Comparison of ENCODE assay signal across 28 cellular contexts in the genomic region with DNA sequence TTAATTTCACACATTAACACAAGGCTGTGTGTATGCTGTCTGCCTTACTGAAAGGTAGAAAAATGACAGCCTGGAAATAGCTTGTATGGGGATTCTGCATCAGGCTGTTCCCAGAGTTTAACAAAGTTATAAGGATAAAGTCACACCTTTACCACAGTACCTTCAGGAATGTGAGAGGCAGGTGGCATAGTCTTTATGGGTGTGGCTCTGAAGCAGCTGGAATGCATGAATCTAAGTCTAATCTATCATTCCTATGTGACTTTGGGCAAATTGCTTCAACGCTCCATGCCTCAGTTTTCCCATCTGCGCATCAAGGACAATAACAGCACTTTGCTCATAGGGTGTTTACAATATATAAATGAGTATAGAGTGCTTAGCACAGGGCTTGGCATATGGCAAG.
DNase-seq lines count a peak whose midpoint lies in the region; ATAC-seq, FAIRE-seq and TF ChIP-seq lines count a peak whose summit lies in the region.
"Had no signal": no experiment of that assay in that cellular context is flagged by ENCODE, and none has a peak within 500 bp of the region (broad histone marks: within the 10 kb centered on the region; RNA-seq: fewer than 3 reads in every experiment).

No MANE protein-coding gene starts in this region.

- H3K9me3 ChIP-seq in CD8-positive, alpha-beta T cell (ENCODE audit: low read length), result no peaks in the 10 kb centered on the region
- H3K9me3 ChIP-seq in mucosa of descending colon, result no peaks in the 10 kb centered on the region
- H3K9me3 ChIP-seq: A549, stomach, thyroid gland had no signal

- no peaks in the 10 kb centered on the region for H3K27me3 ChIP-seq in CD8-positive, alpha-beta T cell (ENCODE audit: insufficient read depth, low read length)
- H3K27me3 ChIP-seq: stomach, thyroid gland had no signal

- intact Hi-C loops in CD8-positive, alpha-beta T cell (cut with DNase I, micrococcal nuclease), result no loop called here
- intact Hi-C loops in mucosa of descending colon (cut with DNase I, micrococcal nuclease), result loop anchor here (5.0 to 10.0 kb wide), 2 partner anchors 393 to 510 kb away; partner anchors contain the start of gene TMSB4X (in 1 of the 2)

- POLR2A ChIA-PET in CD8-positive, alpha-beta T cell (lab: Charles Lee), result interaction anchor here (0.6 to 0.7 kb wide), 2 partner anchors 512 to 528 kb away, joined by 3 read pairs; no protein-coding TSS in a partner anchor

- H3K36me3 Mint-ChIP-seq in CD8-positive, alpha-beta T cell, result no peaks in the 10 kb centered on the region

- CTCF ChIA-PET in CD8-positive, alpha-beta T cell (lab: Charles Lee), result interaction anchor here (0.8 to 2.8 kb wide), 4 partner anchors 393 to 671 kb away, joined by 3 to 15 read pairs (median 8); no protein-coding TSS in a partner anchor

- no peak for TF ChIP-seq CTCF in CD8-positive, alpha-beta T cell (IDR thresholded peaks at IDR 0.05)
- TF ChIP-seq CTCF in mucosa of descending colon (IDR thresholded peaks at IDR 0.05), result no peak

- H3K27me3 Mint-ChIP-seq in CD8-positive, alpha-beta T cell (ENCODE audit: low read depth), result no peaks in the 10 kb centered on the region
- H3K27me3 Mint-ChIP-seq: activated CD4-positive, alpha-beta T cell treated with anti-CD3 and anti-CD28 coated beads for 36 hours; activated naive CD8-positive, alpha-beta T cell treated with anti-CD3 and anti-CD28 coated beads, Interleukin-2, amount 10 ng/mL, durations not matched to agents 7 days and 5 days; central memory CD8-positive, alpha-beta T cell had no signal

- peak overlapping the region; percentile 11 for H3K27ac Mint-ChIP-seq in CD8-positive, alpha-beta T cell
- H3K27ac Mint-ChIP-seq: activated CD4-positive, alpha-beta T cell treated with anti-CD3 and anti-CD28 coated beads for 36 hours; activated naive CD8-positive, alpha-beta T cell treated with anti-CD3 and anti-CD28 coated beads, Interleukin-2, amount 10 ng/mL, durations not matched to agents 7 days and 5 days; T-helper 2 cell treated with Interferon-gamma antibody and Interleukin-4, amounts not matched to agents 5 μg/mL and 100 μg/mL, for 36 hours had no signal

- H3K4me1 Mint-ChIP-seq in CD8-positive, alpha-beta T cell (ENCODE audit: low read depth), result peaks cover 42% of the 10 kb centered on the region

- no peak overlapping the region for H3K4me3 Mint-ChIP-seq in CD8-positive, alpha-beta T cell
- H3K4me3 Mint-ChIP-seq: activated CD4-positive, alpha-beta T cell treated with anti-CD3 and anti-CD28 coated beads for 36 hours; activated naive CD8-positive, alpha-beta T cell treated with anti-CD3 and anti-CD28 coated beads, Interleukin-2, amount 10 ng/mL, durations not matched to agents 7 days and 5 days; central memory CD8-positive, alpha-beta T cell; naive B cell; T-helper 2 cell treated with Interferon-gamma antibody and Interleukin-4, amounts not matched to agents 5 μg/mL and 100 μg/mL, for 36 hours had no signal

- no peak overlapping the region for H3K27ac ChIP-seq in CD8-positive, alpha-beta T cell (ENCODE audit: low read depth, low read length)
- H3K27ac ChIP-seq in epithelial cell of prostate, result peak overlapping the region; percentile 25
- H3K27ac ChIP-seq: thyroid gland had no signal

- no peak for DNase-seq in CD8-positive, alpha-beta T cell
- DNase-seq in LoVo (ENCODE audit: low spot score) (peak; percentile 54), epithelial cell of prostate (ENCODE audit: low read depth, low spot score) (no peak), mucosa of descending colon (peak in 1 of 3 donors; percentile 27), frontal cortex (ENCODE audit: low spot score in 2 of 2) (no peak), NCI-H510A (lab: John Stamatoyannopoulos, UW) (no peak)
- DNase-seq: activated CD4-positive, alpha-beta T cell treated with anti-CD3 and anti-CD28 coated beads for 36 hours; activated effector memory CD4-positive, alpha-beta T cell treated with anti-CD3 and anti-CD28 coated beads, Interleukin-2, amount 50 U/mL, for 16 hours; activated naive CD8-positive, alpha-beta T cell treated with anti-CD3 and anti-CD28 coated beads, Interleukin-2, amount 10 ng/mL, durations not matched to agents 7 days and 5 days; activated T-cell treated with anti-CD3 and anti-CD28 coated beads for 4 hours; DMS79; GF-D8; glutamatergic neuron; Karpas-422; kidney glomerular epithelial cell; naive B cell; NCI-H146; NCI-H446 treated with DMSO at 0.1 percent for 48 hours; OCI-M1; SHP77; stomach; thyroid gland had no signal

- no peak overlapping the region for H3K4me3 ChIP-seq in CD8-positive, alpha-beta T cell (ENCODE audit: low read depth, low read length)
- H3K4me3 ChIP-seq in mucosa of descending colon, result no peak overlapping the region
- H3K4me3 ChIP-seq: A549, stomach, thyroid gland had no signal

- H3K36me3 ChIP-seq in CD8-positive, alpha-beta T cell (ENCODE audit: insufficient read depth, low read length), result no peaks in the 10 kb centered on the region
- no peaks in the 10 kb centered on the region for H3K36me3 ChIP-seq in mucosa of descending colon (ENCODE audit: low read depth)
- H3K36me3 ChIP-seq: stomach, thyroid gland had no signal

- FAIRE-seq in frontal cortex (lab: Jason Lieb, UNC), result no peak
- FAIRE-seq: A549, H54 had no signal

- peaks cover 20% of the 10 kb centered on the region for H3K4me1 ChIP-seq in CD8-positive, alpha-beta T cell (ENCODE audit: insufficient read depth, low read length)
- H3K4me1 ChIP-seq in mucosa of descending colon (ENCODE audit: low read depth), result peaks cover 6% of the 10 kb centered on the region
- H3K4me1 ChIP-seq: thyroid gland had no signal

- ATAC-seq in CD8-positive, alpha-beta T cell, result no peak
- ATAC-seq in mucosa of descending colon, result peak; percentile 67
- ATAC-seq in HG03135 (IDR thresholded peaks at IDR 0.05; ENCODE audit: unreplicated experiment), result no peak
- ATAC-seq in HG03520 (IDR thresholded peaks at IDR 0.05; ENCODE audit: unreplicated experiment), result no peak
- ATAC-seq: A549; activated CD4-positive, alpha-beta T cell treated with anti-CD3 and anti-CD28 coated beads for 36 hours had no signal

- H3K9me3 Mint-ChIP-seq in CD8-positive, alpha-beta T cell, result no peaks in the 10 kb centered on the region
- H3K9me3 Mint-ChIP-seq: activated naive CD8-positive, alpha-beta T cell treated with anti-CD3 and anti-CD28 coated beads, Interleukin-2, amount 10 ng/mL, durations not matched to agents 7 days and 5 days; central memory CD8-positive, alpha-beta T cell; T-helper 2 cell treated with Interferon-gamma antibody and Interleukin-4, amounts not matched to agents 5 μg/mL and 100 μg/mL, for 36 hours had no signal

Comparison
In these comparisons a context has a peak if more than half of its experiments do, and no peak if none do; other contexts are left out.
1. intact Hi-C loops: an anchor here in mucosa of descending colon (5.0 to 10.0 kb wide); none called in CD8-positive, alpha-beta T cell.